Comparison of ENCODE assay signal across 12 cellular contexts in genomic region chr11:37657645-37658044, GRCh38.
A peak's percentile ranks its signal among the peaks of the same experiment; 100 is the strongest.
DNase-seq lines count a peak whose midpoint lies in the region; ATAC-seq and TF ChIP-seq lines count a peak whose summit lies in the region.
"Had no signal": no experiment of that assay in that cellular context is flagged by ENCODE, and none has a peak within 500 bp of the region (broad histone marks: within the 10 kb centered on the region; RNA-seq: fewer than 3 reads in every experiment).

No MANE protein-coding gene starts in this region.

- H3K18ac ChIP-seq in IMR-90 (ENCODE audit: low read depth, low read length): no peak overlapping the region

- peak; percentile 74 for TF ChIP-seq CTCF in C4-2B (conservative IDR thresholded peaks at IDR 0.05)
- TF ChIP-seq CTCF in IMR-90 (conservative IDR thresholded peaks at IDR 0.05; ENCODE audit: low read depth, low read length): peak; percentile 56
- TF ChIP-seq CTCF in WERI-Rb-1 (IDR thresholded peaks at IDR 0.05; ENCODE audit: low read depth, low read length): peak; percentile 48
- peak; percentile 38 for TF ChIP-seq CTCF in hepatocyte (IDR thresholded peaks at IDR 0.05; ENCODE audit: poor library complexity)

- peaks cover 6% of the 10 kb centered on the region for H3K9me3 Mint-ChIP-seq in activated naive CD8-positive, alpha-beta T cell treated with anti-CD3 and anti-CD28 coated beads for 36 hours

- no peaks in the 10 kb centered on the region for H3K9me3 ChIP-seq in IMR-90 (ENCODE audit: control insufficient read depth, insufficient read depth, low read length)
- H3K9me3 ChIP-seq in WERI-Rb-1 (ENCODE audit: severe bottlenecking): no peaks in the 10 kb centered on the region
- no peaks in the 10 kb centered on the region for H3K9me3 ChIP-seq in hepatocyte (ENCODE audit: low read depth)
- H3K9me3 ChIP-seq: ovary had no signal

- H3K36me3 ChIP-seq in IMR-90 (ENCODE audit: control insufficient read depth, insufficient read depth, low read length) (no peaks in the 10 kb centered on the region), WERI-Rb-1 (no peaks in the 10 kb centered on the region), hepatocyte (replicated peaks; ENCODE audit: insufficient read depth, low read depth) (no peaks in the 10 kb centered on the region)
- H3K36me3 ChIP-seq: ovary had no signal

- no peaks in the 10 kb centered on the region for H3K27me3 ChIP-seq in IMR-90 (ENCODE audit: control insufficient read depth, insufficient read depth, low read length)
- H3K27me3 ChIP-seq in WERI-Rb-1 (ENCODE audit: insufficient read depth, low read depth, severe bottlenecking): no peaks in the 10 kb centered on the region
- no peaks in the 10 kb centered on the region for H3K27me3 ChIP-seq in hepatocyte
- H3K27me3 ChIP-seq: ovary had no signal

- H3K4ac ChIP-seq in IMR-90 (ENCODE audit: low read depth, low read length): no peak overlapping the region

- no peaks in the 10 kb centered on the region for H3K27me3 Mint-ChIP-seq in activated naive CD8-positive, alpha-beta T cell treated with anti-CD3 and anti-CD28 coated beads for 36 hours

- no peak overlapping the region for H3K4me3 ChIP-seq in IMR-90 (ENCODE audit: insufficient read depth, low read depth, low read length)
- H3K4me3 ChIP-seq in WERI-Rb-1 (ENCODE audit: low read depth, low read length): no peak overlapping the region
- H3K4me3 ChIP-seq in hepatocyte: no peak overlapping the region
- H3K4me3 ChIP-seq: ovary had no signal

- H3K23ac ChIP-seq in IMR-90 (ENCODE audit: low read depth, low read length): no peak overlapping the region

- no peak overlapping the region for H3K4me3 Mint-ChIP-seq in activated naive CD8-positive, alpha-beta T cell treated with anti-CD3 and anti-CD28 coated beads for 36 hours
- H3K4me3 Mint-ChIP-seq: activated CD8-positive, alpha-beta T cell treated with anti-CD3 and anti-CD28 coated beads, Interleukin-2, amount 10 ng/mL, durations not matched to agents 7 days and 5 days had no signal

- no peak overlapping the region for H4K91ac ChIP-seq in IMR-90 (ENCODE audit: insufficient read depth, low read depth, low read length)

- H2AFZ ChIP-seq in IMR-90 (replicated peaks; ENCODE audit: low read length, poor library complexity): no peak overlapping the region
- no peak overlapping the region for H2AFZ ChIP-seq in hepatocyte

- H4K5ac ChIP-seq in IMR-90 (ENCODE audit: low read depth, low read length): no peak overlapping the region

- no peaks in the 10 kb centered on the region for H4K20me1 ChIP-seq in IMR-90 (ENCODE audit: insufficient read depth, low read length)
- no peaks in the 10 kb centered on the region for H4K20me1 ChIP-seq in hepatocyte (ENCODE audit: insufficient read depth, poor library complexity, severe bottlenecking)

- no peaks in the 10 kb centered on the region for H3K79me1 ChIP-seq in IMR-90 (ENCODE audit: low read depth in 1 of 2, low read length in 2 of 2)

- no peak overlapping the region for H2BK15ac ChIP-seq in IMR-90 (ENCODE audit: low read depth, low read length)

- H3K27ac ChIP-seq in C4-2B (no peak overlapping the region), IMR-90 (ENCODE audit: insufficient read depth, low read length) (no peak overlapping the region), WERI-Rb-1 (no peak overlapping the region), hepatocyte (no peak overlapping the region)
- H3K27ac ChIP-seq: ovary had no signal

- ATAC-seq in IMR-90 (ENCODE audit: low read depth) (no peak), HG03045 (IDR thresholded peaks at IDR 0.05; ENCODE audit: unreplicated experiment) (no peak)
- ATAC-seq: activated CD8-positive, alpha-beta T cell treated with anti-CD3 and anti-CD28 coated beads, Interleukin-2, amount 10 ng/mL, durations not matched to agents 7 days and 5 days had no signal

- H3K14ac ChIP-seq in IMR-90 (replicated peaks; ENCODE audit: low read depth, low read length): no peak overlapping the region

- WGBS in IMR-90 (ENCODE audit: extremely low coverage in 2 of 2, insufficient read length in 1 of 2), 2 experiments: no CpG with 5 or more reads among the region's 1 CpG
- WGBS in hepatocyte (ENCODE audit: low lambda C conversion rate, missing lambda C conversion rate): 93% methylated on average over 1 of the region's 1 CpG

- H2BK120ac ChIP-seq in IMR-90 (ENCODE audit: low read depth, low read length): no peak overlapping the region

- dilution Hi-C loops in IMR-90 (cut with HindIII; ENCODE audit: low sequenced_read_pairs, unreplicated experiment): no loop called here

- no peak overlapping the region for H2BK5ac ChIP-seq in IMR-90 (ENCODE audit: low read depth, low read length, poor library complexity, severe bottlenecking)

- H3K4me1 ChIP-seq in IMR-90 (ENCODE audit: control insufficient read depth, insufficient read depth, low read length) (no peaks in the 10 kb centered on the region), hepatocyte (ENCODE audit: insufficient read depth) (no peaks in the 10 kb centered on the region)

- no peak overlapping the region for H3K9ac ChIP-seq in IMR-90 (ENCODE audit: low read depth, low read length)

- peak; percentile 69 for TF ChIP-seq RAD21 in IMR-90 (IDR thresholded peaks at IDR 0.05; ENCODE audit: low read length)

- H2BK20ac ChIP-seq in IMR-90 (ENCODE audit: low read depth, low read length): no peak overlapping the region

- no peak for TF ChIP-seq POLR2A in IMR-90 (IDR thresholded peaks at IDR 0.05; ENCODE audit: low read depth, low read length)

- DNase-seq in IMR-90 (peak; percentile 25), WERI-Rb-1 (no peak), hepatocyte (ENCODE audit: low spot score) (no peak), NCI-H774 (lab: John Stamatoyannopoulos, UW) (no peak), NOMO-1 treated with DMSO at 0.1 percent for 48 hours (lab: John Stamatoyannopoulos, UW; ENCODE audit: unreplicated experiment) (no peak)
- no peak for DNase-seq in activated naive CD8-positive, alpha-beta T cell treated with anti-CD3 and anti-CD28 coated beads for 36 hours
- DNase-seq: activated CD8-positive, alpha-beta T cell treated with anti-CD3 and anti-CD28 coated beads, Interleukin-2, amount 10 ng/mL, durations not matched to agents 7 days and 5 days; aorta; KG1; ovary had no signal

- no peak overlapping the region for H3K56ac ChIP-seq in IMR-90 (ENCODE audit: extremely low read depth, insufficient read depth, low read length)

- in situ Hi-C loops in IMR-90 (cut with MboI; ENCODE audit: low sequenced_read_pairs): no loop called here

- H3K36me3 Mint-ChIP-seq in activated naive CD8-positive, alpha-beta T cell treated with anti-CD3 and anti-CD28 coated beads for 36 hours: no peaks in the 10 kb centered on the region

- intact Hi-C loops in IMR-90 (cut with micrococcal nuclease): no loop called here

- no peaks in the 10 kb centered on the region for H3K9me1 ChIP-seq in IMR-90 (ENCODE audit: insufficient read depth, low read length)

- no peak overlapping the region for H4K8ac ChIP-seq in IMR-90 (ENCODE audit: low read depth in 2 of 2, low read length in 2 of 2)

- H3K9me2 ChIP-seq in hepatocyte (replicated peaks; ENCODE audit: insufficient read depth): no peaks in the 10 kb centered on the region

- no peak overlapping the region for H3K27ac Mint-ChIP-seq in activated naive CD8-positive, alpha-beta T cell treated with anti-CD3 and anti-CD28 coated beads for 36 hours
- H3K27ac Mint-ChIP-seq: activated CD8-positive, alpha-beta T cell treated with anti-CD3 and anti-CD28 coated beads, Interleukin-2, amount 10 ng/mL, durations not matched to agents 7 days and 5 days had no signal

- POLR2A ChIA-PET in IMR-90 (lab: Charles Lee; ENCODE audit: unreplicated experiment): no interaction called here

- H3K4me1 Mint-ChIP-seq in activated naive CD8-positive, alpha-beta T cell treated with anti-CD3 and anti-CD28 coated beads for 36 hours: no peaks in the 10 kb centered on the region

- H3K4me2 ChIP-seq in IMR-90 (ENCODE audit: low read depth, low read length) (no peak overlapping the region), hepatocyte (no peak overlapping the region)

- no peak overlapping the region for H2AK5ac ChIP-seq in IMR-90 (ENCODE audit: low read depth, low read length)

- no peak overlapping the region for H2AK9ac ChIP-seq in IMR-90 (replicated peaks; ENCODE audit: low read depth, low read length, poor library complexity)

- CTCF ChIA-PET in IMR-90 (lab: Yijun Ruan, JAX): no interaction called here

- no peaks in the 10 kb centered on the region for H3K79me2 ChIP-seq in hepatocyte

- no TSS peak for BruUV-seq in IMR-90 (replicated peaks; lab: Mats Ljungman, UMichigan)

TF ChIP-seq in IMR-90, 13 proteins besides CTCF, POLR2A, EP300 and RAD21:
- peak; percentile 49 for TF ChIP-seq SMC3 (IDR thresholded peaks at IDR 0.05; ENCODE audit: low read depth, low read length)
- no peak for TF ChIP-seq CEBPB (IDR thresholded peaks at IDR 0.05; ENCODE audit: low read depth, low read length)
